In the genomic region with DNA sequence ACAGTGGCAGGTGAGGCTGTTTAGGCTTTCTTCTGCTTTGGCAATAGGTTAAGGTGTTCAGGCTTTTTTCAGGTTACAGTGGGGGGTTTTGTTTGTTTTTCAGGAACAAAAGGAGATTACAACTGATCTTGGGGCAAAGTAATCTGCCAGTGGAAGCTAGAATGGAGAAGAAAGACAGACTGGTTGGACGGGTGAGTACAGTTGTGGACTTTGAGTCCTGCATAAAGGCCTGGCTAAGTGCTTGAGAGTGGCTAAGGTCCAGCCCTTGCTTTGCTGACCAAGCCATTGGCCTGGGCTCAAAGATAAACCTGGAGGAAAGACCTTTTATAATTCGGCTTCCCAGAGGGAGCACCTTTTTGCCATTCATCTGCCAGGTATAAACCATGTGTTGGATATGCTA, we compare ENCODE assay signal across 28 cellular contexts.
DNase-seq lines count a peak whose midpoint lies in the region; ATAC-seq, FAIRE-seq and TF ChIP-seq lines count a peak whose summit lies in the region.
"Had no signal": no experiment of that assay in that cellular context is flagged by ENCODE, and none has a peak within 500 bp of the region (broad histone marks: within the 10 kb centered on the region; RNA-seq: fewer than 3 reads in every experiment).

No MANE protein-coding gene starts in this region.

- no peaks in the 10 kb centered on the region for H3K9me2 ChIP-seq in GM23338 (ENCODE audit: insufficient read depth)

- H3K79me2 ChIP-seq in GM23338 (replicated peaks; ENCODE audit: insufficient read depth) (no peaks in the 10 kb centered on the region; the same call in 1 of the 2 replicates), smooth muscle cell (ENCODE audit: low read depth) (no peaks in the 10 kb centered on the region)

- ATAC-seq in CD4-positive, CD25-positive, alpha-beta regulatory T cell (ENCODE audit: low read depth in 2 of 2), result no peak
- no peak for ATAC-seq in T-helper 17 cell
- ATAC-seq in GM23338, result no peak
- ATAC-seq: gastrocnemius medialis; SK-N-SH treated with all-trans-retinoic acid at 6 μM for 48 hours; stimulated activated naive B cell treated with anti-CD40 and anti-IgM and Interleukin-4, amounts not matched to agents 10 μg/mL and 1 μg/mL and 100 μg/mL, for 72 hours had no signal

- no peak overlapping the region for H3K9ac ChIP-seq in kidney (ENCODE audit: low read length in 2 of 2)
- H3K9ac ChIP-seq in smooth muscle cell (ENCODE audit: low read depth), result no peak overlapping the region

- TF ChIP-seq CTCF in kidney (IDR thresholded peaks at IDR 0.05; ENCODE audit: borderline replicate concordance, extremely low read depth, insufficient read depth) (no peak), progenitor cell of endocrine pancreas (IDR thresholded peaks at IDR 0.05; ENCODE audit: unreplicated experiment) (no peak), GM23338 (conservative IDR thresholded peaks at IDR 0.05; ENCODE audit: low read depth in 2 of 2) (no peak), smooth muscle cell (IDR thresholded peaks at IDR 0.05; ENCODE audit: borderline replicate concordance, insufficient read depth, poor library complexity, severe bottlenecking) (no peak)

- no peak for DNase-seq in CD4-positive, CD25-positive, alpha-beta regulatory T cell
- DNase-seq in T-helper 17 cell (no peak), kidney (no peak), progenitor cell of endocrine pancreas (ENCODE audit: low spot score, unreplicated experiment) (no peak), GM23338 (ENCODE audit: low spot score) (no peak), smooth muscle cell (lab: John Stamatoyannopoulos, UW; ENCODE audit: unreplicated experiment) (no peak), AG20443 (ENCODE audit: low spot score) (no peak), AG08395 (ENCODE audit: low spot score) (no peak)
- DNase-seq: activated CD4-positive, alpha-beta T cell treated with anti-CD3 and anti-CD28 coated beads, Interleukin-2, amount 50 U/mL, for 1 hour; DMS79; esophagus squamous epithelium; gastrocnemius medialis; HFFc6; NCI-H1105; NCI-H2029 treated with DMSO at 0.1 percent for 48 hours; NCI-H345; NCI-H82; stimulated activated CD4-positive, alpha-beta T cell treated with anti-CD3 and anti-CD28 coated beads, Interleukin-2, amount 100 ng/mL, for 48 hours; stimulated activated naive B cell treated with anti-CD40 and anti-IgM and Interleukin-4, amounts not matched to agents 10 μg/mL and 1 μg/mL and 100 μg/mL, for 72 hours; WERI-Rb-1 had no signal

- H3K4me2 ChIP-seq in GM23338, result no peak overlapping the region
- H3K4me2 ChIP-seq in smooth muscle cell, result no peak overlapping the region

- H4K20me1 ChIP-seq in GM23338 (replicated peaks; ENCODE audit: insufficient read depth), result peaks cover 7% of the 10 kb centered on the region
- no peaks in the 10 kb centered on the region for H4K20me1 ChIP-seq in smooth muscle cell (ENCODE audit: low read depth)

- no peaks in the 10 kb centered on the region for H3K4me1 ChIP-seq in CD4-positive, CD25-positive, alpha-beta regulatory T cell (ENCODE audit: control insufficient read depth, insufficient read depth, low read length, poor library complexity, severe bottlenecking)
- peaks cover 4 to 11% of the 10 kb centered on the region in 2 donors for H3K4me1 ChIP-seq in kidney (ENCODE audit: control insufficient read depth in 1 of 2, insufficient read depth in 1 of 2, low read depth in 1 of 2, low read length in 2 of 2)
- no peaks in the 10 kb centered on the region for H3K4me1 ChIP-seq in GM23338 (ENCODE audit: insufficient read depth)
- no peaks in the 10 kb centered on the region for H3K4me1 ChIP-seq in smooth muscle cell (ENCODE audit: low read depth)
- H3K4me1 ChIP-seq: gastrocnemius medialis, vagina had no signal

- WGBS in smooth muscle cell (ENCODE audit: low lambda C conversion rate), result 93% methylated on average over 2 of the region's 2 CpGs

- H3K4me3 Mint-ChIP-seq in CD4-positive, CD25-positive, alpha-beta regulatory T cell, result no peak overlapping the region
- H3K4me3 Mint-ChIP-seq in T-helper 17 cell, result no peak overlapping the region
- H3K4me3 Mint-ChIP-seq in progenitor cell of endocrine pancreas (ENCODE audit: low read depth), result no peak overlapping the region
- no peak overlapping the region for H3K4me3 Mint-ChIP-seq in GM23338
- H3K4me3 Mint-ChIP-seq: HFFc6; IgD-negative memory B cell; stimulated activated naive B cell treated with anti-CD40 and anti-IgM and Interleukin-4, amounts not matched to agents 10 μg/mL and 1 μg/mL and 100 μg/mL, for 72 hours had no signal

- no peaks in the 10 kb centered on the region for H3K27me3 Mint-ChIP-seq in CD4-positive, CD25-positive, alpha-beta regulatory T cell
- H3K27me3 Mint-ChIP-seq in T-helper 17 cell (no peaks in the 10 kb centered on the region), progenitor cell of endocrine pancreas (no peaks in the 10 kb centered on the region), GM23338 (ENCODE audit: insufficient read depth, low read depth, poor library complexity) (no peaks in the 10 kb centered on the region)
- H3K27me3 Mint-ChIP-seq: IgD-negative memory B cell; stimulated activated naive B cell treated with anti-CD40 and anti-IgM and Interleukin-4, amounts not matched to agents 10 μg/mL and 1 μg/mL and 100 μg/mL, for 72 hours had no signal

- intact Hi-C loops in kidney (cut with DNase I), result no loop called here

- no peak overlapping the region for H3K4me3 ChIP-seq in CD4-positive, CD25-positive, alpha-beta regulatory T cell (ENCODE audit: low read depth, low read length)
- H3K4me3 ChIP-seq in kidney (ENCODE audit: low read length in 2 of 2) (no peak overlapping the region), GM23338 (no peak overlapping the region), smooth muscle cell (no peak overlapping the region)
- H3K4me3 ChIP-seq: esophagus squamous epithelium, gastrocnemius medialis, lung, vagina had no signal

- peaks cover 72% of the 10 kb centered on the region for H3K36me3 Mint-ChIP-seq in CD4-positive, CD25-positive, alpha-beta regulatory T cell
- H3K36me3 Mint-ChIP-seq in T-helper 17 cell (ENCODE audit: low read depth) (peaks cover 17% of the 10 kb centered on the region), progenitor cell of endocrine pancreas (ENCODE audit: insufficient read depth) (peaks cover 65% of the 10 kb centered on the region), GM23338 (ENCODE audit: low read depth) (peaks cover 83% of the 10 kb centered on the region)

- peaks cover 0 to 7% (median 0%) of the 10 kb centered on the region in 4 donors for H3K4me1 Mint-ChIP-seq in CD4-positive, CD25-positive, alpha-beta regulatory T cell
- H3K4me1 Mint-ChIP-seq in T-helper 17 cell, result peaks cover 3% of the 10 kb centered on the region
- peaks cover 15% of the 10 kb centered on the region for H3K4me1 Mint-ChIP-seq in progenitor cell of endocrine pancreas (ENCODE audit: low read depth)
- H3K4me1 Mint-ChIP-seq in GM23338, result no peaks in the 10 kb centered on the region; the same call in 2 of the 3 replicates

- H3K36me3 ChIP-seq in CD4-positive, CD25-positive, alpha-beta regulatory T cell (ENCODE audit: control insufficient read depth, insufficient read depth, low read length), result peaks cover 69% of the 10 kb centered on the region
- peaks cover 11 to 27% of the 10 kb centered on the region in 2 donors for H3K36me3 ChIP-seq in kidney (ENCODE audit: control insufficient read depth in 1 of 2, insufficient read depth in 2 of 2, low read length in 2 of 2)
- peaks cover 40% of the 10 kb centered on the region for H3K36me3 ChIP-seq in GM23338 (ENCODE audit: insufficient read depth)
- H3K36me3 ChIP-seq in smooth muscle cell (ENCODE audit: low read depth), result peaks cover 18% of the 10 kb centered on the region

- H3K27me3 ChIP-seq in CD4-positive, CD25-positive, alpha-beta regulatory T cell (ENCODE audit: control insufficient read depth, insufficient read depth, low read length), result no peaks in the 10 kb centered on the region
- no peaks in the 10 kb centered on the region for H3K27me3 ChIP-seq in GM23338 (ENCODE audit: insufficient read depth)
- H3K27me3 ChIP-seq in smooth muscle cell (ENCODE audit: low read depth), result no peaks in the 10 kb centered on the region
- H3K27me3 ChIP-seq: esophagus squamous epithelium, gastrocnemius medialis, neutrophil, vagina had no signal

- no peaks in the 10 kb centered on the region for H3K9me3 Mint-ChIP-seq in CD4-positive, CD25-positive, alpha-beta regulatory T cell
- H3K9me3 Mint-ChIP-seq in progenitor cell of endocrine pancreas (ENCODE audit: low read depth) (peaks cover 4% of the 10 kb centered on the region), GM23338 (no peaks in the 10 kb centered on the region)
- H3K9me3 Mint-ChIP-seq: activated T-helper 2 cell treated with anti-CD3 and anti-CD28 coated beads, Interferon-gamma antibody, Interleukin-2, Interleukin-4, amounts not matched to agents 10 μg/mL and 5 μg/mL and 100 μg/mL, durations not matched to agents 14 hours and 24 hours and 36 hours; HFFc6; IgD-negative memory B cell had no signal

- H3K27ac ChIP-seq in CD4-positive, CD25-positive, alpha-beta regulatory T cell (ENCODE audit: insufficient read depth, low read length, poor library complexity, severe bottlenecking), result no peak overlapping the region
- H3K27ac ChIP-seq in kidney (ENCODE audit: low read depth in 2 of 2, low read length in 2 of 2) (peak overlapping the region; percentile 30 to 36), GM23338 (ENCODE audit: low read depth) (no peak overlapping the region), smooth muscle cell (ENCODE audit: low read depth) (no peak overlapping the region)
- H3K27ac ChIP-seq: gastrocnemius medialis, neutrophil, vagina, WERI-Rb-1 had no signal

- no peaks in the 10 kb centered on the region for H3K9me3 ChIP-seq in CD4-positive, CD25-positive, alpha-beta regulatory T cell (ENCODE audit: control insufficient read depth in 2 of 2, low read length in 2 of 2)
- H3K9me3 ChIP-seq in T-helper 17 cell (ENCODE audit: control insufficient read depth, low read length, poor library complexity, severe bottlenecking), result no peaks in the 10 kb centered on the region
- no peaks in the 10 kb centered on the region for H3K9me3 ChIP-seq in kidney (ENCODE audit: control insufficient read depth in 1 of 2, low read length in 2 of 2)
- H3K9me3 ChIP-seq in smooth muscle cell (replicated peaks; ENCODE audit: low read depth), result no peaks in the 10 kb centered on the region
- H3K9me3 ChIP-seq: esophagus squamous epithelium, gastrocnemius medialis, neutrophil, vagina had no signal

- H3K27ac Mint-ChIP-seq in CD4-positive, CD25-positive, alpha-beta regulatory T cell, result peak overlapping the region in 2 of 3 donors; percentile 5 to 92
- H3K27ac Mint-ChIP-seq in T-helper 17 cell (peak overlapping the region; percentile 67), progenitor cell of endocrine pancreas (peak overlapping the region; percentile 64), GM23338 (no peak overlapping the region; the same call in 1 of the 2 replicates)
- H3K27ac Mint-ChIP-seq: activated T-helper 2 cell treated with anti-CD3 and anti-CD28 coated beads, Interferon-gamma antibody, Interleukin-2, Interleukin-4, amounts not matched to agents 10 μg/mL and 5 μg/mL and 100 μg/mL, durations not matched to agents 14 hours and 24 hours and 36 hours; HFFc6 had no signal

- no peaks in the 10 kb centered on the region for H3F3A ChIP-seq in GM23338 (replicated peaks; ENCODE audit: low read depth)
- H3F3A ChIP-seq in smooth muscle cell (ENCODE audit: low read depth), result no peaks in the 10 kb centered on the region

- H2AFZ ChIP-seq in GM23338 (no peak overlapping the region), smooth muscle cell (ENCODE audit: low read depth) (no peak overlapping the region)

- no peak for FAIRE-seq in kidney (lab: Jason Lieb, UNC)
- FAIRE-seq: GM18507, islet of Langerhans had no signal

Comparison
In these comparisons a context has a peak if more than half of its experiments do, and no peak if none do; other contexts are left out.
1. H3K27ac ChIP-seq: peak in kidney (2 of 2); none in CD4-positive, CD25-positive, alpha-beta regulatory T cell (single experiment), GM23338 (single experiment) and smooth muscle cell (single experiment).